8 cellular contexts compared by ENCODE assay signal in the genomic region with DNA sequence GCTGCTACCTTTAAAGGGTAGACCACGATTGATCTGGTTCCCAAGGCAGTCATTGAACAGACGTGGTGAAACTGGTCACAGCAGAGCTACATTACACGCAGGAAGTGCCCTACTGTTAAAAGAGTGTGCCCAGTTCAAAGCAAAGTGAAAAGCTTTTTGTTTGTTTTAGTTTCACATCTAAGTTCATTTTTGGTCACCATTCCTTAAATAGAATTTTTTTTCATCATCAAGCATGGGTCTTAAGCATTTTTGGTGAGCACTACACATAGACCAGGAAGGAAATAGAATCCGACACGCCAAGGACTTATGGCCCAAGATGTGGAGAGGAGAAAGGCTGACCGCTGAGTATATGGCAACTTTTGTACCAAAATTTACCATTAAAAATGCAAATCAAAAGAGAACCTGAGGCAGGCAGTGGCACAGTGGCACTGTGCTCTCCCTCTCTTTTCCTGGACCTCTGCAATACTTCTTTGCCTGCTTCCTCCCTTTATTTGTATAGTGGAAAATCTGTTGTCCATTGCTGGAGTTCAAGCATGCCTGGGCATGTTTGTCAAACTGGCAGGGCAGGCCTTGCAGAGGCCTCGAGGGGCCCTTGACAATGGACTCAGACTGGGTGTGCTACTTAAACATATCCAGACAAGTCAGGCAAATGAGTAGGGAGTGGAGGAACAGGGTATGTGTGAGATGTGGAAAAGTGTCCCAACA. TPM values are rescaled to one million over a fixed set of nuclear protein-coding genes. Genes with fewer than 3 reads are reported as not detected.
DNase-seq lines count a peak whose midpoint lies in the region; ATAC-seq and TF ChIP-seq lines count a peak whose summit lies in the region.

No MANE protein-coding gene starts in this region.

- H3K27ac Mint-ChIP-seq in CD4-positive, alpha-beta T cell = no peak overlapping the region

- peak overlapping the region; percentile 56; the same call in 1 of the 2 replicates for H2AFZ ChIP-seq in SK-N-SH (ENCODE audit: low read depth)

- intact Hi-C loops in CD4-positive, alpha-beta T cell (cut with DNase I, micrococcal nuclease) = loop anchor here (5.0 to 10.0 kb wide), 3 partner anchors 95 to 552 kb away; a partner anchor contains a TSS

- TF ChIP-seq EP300 in SK-N-SH (IDR thresholded peaks at IDR 0.05; ENCODE audit: borderline replicate concordance in 1 of 2, low read depth in 1 of 2, low read length in 1 of 2) = no peak

- CTCF ChIA-PET in SK-N-SH (lab: Yijun Ruan, JAX) = no interaction called here
- CTCF ChIA-PET in CD4-positive, alpha-beta T cell (lab: Charles Lee) = interaction anchor here (0.7 to 0.8 kb wide), 2 partner anchors 29 to 127 kb away, joined by 3 read pairs; no protein-coding TSS in a partner anchor

- WGBS in SK-N-SH (ENCODE audit: low lambda C conversion rate) = 91% methylated on average over 7 of the region's 7 CpGs

- no peaks in the 10 kb centered on the region for H3K36me3 Mint-ChIP-seq in CD4-positive, alpha-beta T cell (ENCODE audit: low read depth)

- H3K27me3 ChIP-seq in SK-N-SH (ENCODE audit: insufficient read depth) = no peaks in the 10 kb centered on the region
- H3K27me3 ChIP-seq in CD4-positive, alpha-beta T cell (ENCODE audit: control insufficient read depth, insufficient read depth, low read length) = no peaks in the 10 kb centered on the region

- H3K9ac ChIP-seq in SK-N-SH = no peak overlapping the region

- no peak for TF ChIP-seq CTCF in SK-N-SH (IDR thresholded peaks at IDR 0.05)
- no peak for TF ChIP-seq CTCF in CD4-positive, alpha-beta T cell (IDR thresholded peaks at IDR 0.05)

- H3F3A ChIP-seq in SK-N-SH (replicated peaks; ENCODE audit: insufficient read depth) = peaks cover 16% of the 10 kb centered on the region

- H3K4me2 ChIP-seq in SK-N-SH = no peak overlapping the region

- no peak for TF ChIP-seq RAD21 in SK-N-SH (IDR thresholded peaks at IDR 0.05; ENCODE audit: low read length)

- H3K27me3 Mint-ChIP-seq in CD4-positive, alpha-beta T cell = no peaks in the 10 kb centered on the region

- no peaks in the 10 kb centered on the region for H3K9me3 ChIP-seq in SK-N-SH
- no peaks in the 10 kb centered on the region for H3K9me3 ChIP-seq in CD4-positive, alpha-beta T cell (ENCODE audit: control insufficient read depth, low read length)

- DNase-seq in SK-N-SH (no peak), NCI-H345 treated with DMSO at 0.1 percent for 48 hours (lab: John Stamatoyannopoulos, UW; ENCODE audit: unreplicated experiment) (peak; percentile 95), globus pallidus (ENCODE audit: low spot score) (peak; percentile 28), Ammon's horn (ENCODE audit: low spot score) (no peak)
- DNase-seq in CD4-positive, alpha-beta T cell = no peak
- DNase-seq in activated CD8-positive, alpha-beta memory T cell treated with anti-CD3 and anti-CD28 coated beads, Interleukin-2, amount 50 U/mL, for 4 hours = no peak

- H3K4me1 Mint-ChIP-seq in CD4-positive, alpha-beta T cell (ENCODE audit: low read depth) = peaks cover 17% of the 10 kb centered on the region

- no peaks in the 10 kb centered on the region for H3K36me3 ChIP-seq in SK-N-SH (replicated peaks in 1 of 2; ENCODE audit: control insufficient read depth in 1 of 2, insufficient read depth in 2 of 2, low read length in 1 of 2)

- ATAC-seq in SK-N-SH treated with all-trans-retinoic acid at 6 μM for 48 hours (no peak), HG03025 (IDR thresholded peaks at IDR 0.05; ENCODE audit: low FRiP score, unreplicated experiment) (peak; percentile 64)
- ATAC-seq in CD4-positive, alpha-beta T cell (ENCODE audit: poor library complexity) = no peak

- no peak overlapping the region for H3K4me3 ChIP-seq in SK-N-SH (ENCODE audit: low read depth in 2 of 2, low read length in 1 of 2)

- H3K27ac ChIP-seq in SK-N-SH (ENCODE audit: low read depth in 2 of 2, low read length in 1 of 2) = no peak overlapping the region; a peak in 1 of 4 replicates
- no peak overlapping the region for H3K27ac ChIP-seq in CD4-positive, alpha-beta T cell (ENCODE audit: low read depth, low read length)

- no peaks in the 10 kb centered on the region for H3K9me2 ChIP-seq in SK-N-SH

- H3K79me2 ChIP-seq in SK-N-SH (ENCODE audit: insufficient read depth) = no peaks in the 10 kb centered on the region

- no peak overlapping the region for H3K4me3 Mint-ChIP-seq in CD4-positive, alpha-beta T cell

- H4K20me1 ChIP-seq in SK-N-SH (ENCODE audit: insufficient read depth) = no peaks in the 10 kb centered on the region

- no peaks in the 10 kb centered on the region for H3K9me3 Mint-ChIP-seq in CD4-positive, alpha-beta T cell

- H3K4me1 ChIP-seq in SK-N-SH (ENCODE audit: control insufficient read depth in 1 of 2, insufficient read depth in 2 of 2, low read depth in 1 of 2, low read length in 1 of 2) = peaks cover 6 to 22% of the 10 kb centered on the region in 2 experiments; a peak in 3 of 4 replicates

- POLR2A ChIA-PET in SK-N-SH (lab: Yijun Ruan, JAX) = interaction anchor here (0.8 kb wide), 1 partner anchor 42 kb away, joined by 3 read pairs; no protein-coding TSS in a partner anchor
- POLR2A ChIA-PET in CD4-positive, alpha-beta T cell (lab: Charles Lee) = interaction anchor here (1.8 kb wide), 1 partner anchor 93 kb away, joined by 6 read pairs; no protein-coding TSS in a partner anchor

TF ChIP-seq in SK-N-SH, 30 proteins besides CTCF, POLR2A, EP300 and RAD21:
- no peak for TF ChIP-seq TEAD4 (IDR thresholded peaks at IDR 0.05; ENCODE audit: borderline replicate concordance, insufficient read depth)
- TF ChIP-seq RCOR1 (IDR thresholded peaks at IDR 0.05; ENCODE audit: low read length) = no peak
- TF ChIP-seq, protein P1, sequence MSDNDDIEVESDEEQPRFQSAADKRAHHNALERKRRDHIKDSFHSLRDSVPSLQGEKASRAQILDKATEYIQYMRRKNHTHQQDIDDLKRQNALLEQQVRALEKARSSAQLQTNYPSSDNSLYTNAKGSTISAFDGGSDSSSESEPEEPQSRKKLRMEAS (IDR thresholded peaks at IDR 0.05; ENCODE audit: low read depth) = 0 out of 2 replicates have a peak, but pooled peaks have one; percentile 36

TF ChIP-seq in SK-N-SH treated with all-trans-retinoic acid at 6 μM for 48 hours, 23 proteins besides CTCF, POLR2A, EP300 and RAD21:
- TF ChIP-seq ARNTL (CRISPR knock-in tag; IDR thresholded peaks at IDR 0.05; ENCODE audit: borderline replicate concordance, low read depth) = no peak
- TF ChIP-seq ZNF565 (CRISPR knock-in tag; conservative IDR thresholded peaks at IDR 0.05; ENCODE audit: low read depth) = no peak
- no peak for TF ChIP-seq TOX (CRISPR knock-in tag; IDR thresholded peaks at IDR 0.05; ENCODE audit: borderline replicate concordance)
- no peak for TF ChIP-seq TCF4 (CRISPR knock-in tag; IDR thresholded peaks at IDR 0.05; ENCODE audit: borderline replicate concordance)
- no peak for TF ChIP-seq BACH2 (CRISPR knock-in tag; IDR thresholded peaks at IDR 0.05; ENCODE audit: borderline replicate concordance)
TF ChIP-seq in SK-N-SH treated with all-trans-retinoic acid at 6 μM for 48 hours: peak in this region for 0.

RNA-seq across cellular contexts. Expression of a gene that starts 42.6 kb away (rescaled TPM):
- 86.5 and 102 TPM in 2 replicates for polyA plus RNA-seq in SK-N-SH (2012; rRNA removed)
- polyA plus RNA-seq in SK-N-SH (2012; cell fraction: cytosol; rRNA removed) = 125 and 185 TPM in 2 replicates
- polyA plus RNA-seq in SK-N-SH (2012; cell fraction: nucleus; rRNA removed) = 58.1 and 110 TPM in 2 replicates
- total RNA-seq in CD4-positive, alpha-beta T cell = 100 to 1,000 TPM; 162 to 167 TPM

Comparison
In these comparisons a context has a peak if more than half of its experiments do, and no peak if none do; other contexts are left out.
1. DNase-seq: peak in NCI-H345 treated with DMSO at 0.1 percent for 48 hours (single experiment) and globus pallidus (single experiment); none in SK-N-SH (single experiment), CD4-positive, alpha-beta T cell (0 of 10), activated CD8-positive, alpha-beta memory T cell treated with anti-CD3 and anti-CD28 coated beads, Interleukin-2, amount 50 U/mL, for 4 hours (single experiment) and Ammon's horn (single experiment).